8 cellular contexts compared by ENCODE assay signal in genomic region chr17:46770818-46771600, GRCh38. TPM values are rescaled to one million over a fixed set of nuclear protein-coding genes. Genes with fewer than 3 reads are reported as not detected.
A peak's percentile ranks its signal among the peaks of the same experiment; 100 is the strongest.
DNase-seq lines count a peak whose midpoint lies in the region; ATAC-seq, FAIRE-seq and TF ChIP-seq lines count a peak whose summit lies in the region.

No MANE protein-coding gene starts in this region.

- peak overlapping the region; percentile 74 for H2AFZ ChIP-seq in mammary epithelial cell (ENCODE audit: low read depth, low read length)

- no peak for DNase-seq in BJ (ENCODE audit: low read depth)
- DNase-seq in GM19239 (ENCODE audit: insufficient read length, low spot score): peak; percentile 46
- peak; percentile 39 for DNase-seq in OCI-M1 (lab: John Stamatoyannopoulos, UW)
- DNase-seq in mammary epithelial cell: no peak
- peak in 1 of 2 donors; percentile 83 for DNase-seq in left lung
- peak; percentile 41 to 42 for DNase-seq in stimulated activated naive CD8-positive, alpha-beta T cell treated with anti-CD3 and anti-CD28 coated beads, Interleukin-15, amount 100 ng/mL, for 72 hours
- no peak for DNase-seq in midbrain (lab: John Stamatoyannopoulos, UW)

- H3K79me2 ChIP-seq in mammary epithelial cell (ENCODE audit: insufficient read depth, low read length): no peaks in the 10 kb centered on the region

- peak overlapping the region; percentile 60 to 71 for H3K4me3 Mint-ChIP-seq in stimulated activated naive CD8-positive, alpha-beta T cell treated with anti-CD3 and anti-CD28 coated beads, Interleukin-15, amount 100 ng/mL, for 72 hours

- dilution Hi-C loops in mammary epithelial cell (cut with HindIII; ENCODE audit: low sequenced_read_pairs): no loop called here

- 25% methylated on average over 13 of the region's 79 CpGs for WGBS in mammary epithelial cell (ENCODE audit: low coverage, missing lambda C conversion rate)

- no peaks in the 10 kb centered on the region for H4K20me1 ChIP-seq in mammary epithelial cell (ENCODE audit: insufficient read depth, low read length)

- H3K36me3 ChIP-seq in BJ (ENCODE audit: control insufficient read depth, insufficient read depth, low read length) (peaks cover 2% of the 10 kb centered on the region; the same call in 1 of the 2 replicates), mammary epithelial cell (ENCODE audit: insufficient read depth, low read length) (no peaks in the 10 kb centered on the region), left lung (no peaks in the 10 kb centered on the region)

- BruUV-seq in mammary epithelial cell (replicated peaks; lab: Mats Ljungman, UMichigan): no TSS peak

- H3K27me3 ChIP-seq in BJ (ENCODE audit: control insufficient read depth, insufficient read depth, low read length) (no peaks in the 10 kb centered on the region), mammary epithelial cell (ENCODE audit: insufficient read depth, low read length) (no peaks in the 10 kb centered on the region), left lung (peaks cover 0 to 70% of the 10 kb centered on the region in 2 donors)

- no peak overlapping the region for H3K9ac ChIP-seq in mammary epithelial cell (ENCODE audit: insufficient read depth, low read length)

- H3K27ac ChIP-seq in mammary epithelial cell (ENCODE audit: insufficient read depth, low read depth, low read length) (no peak overlapping the region), left lung (peak overlapping the region; percentile 13 to 69)

- POLR2A ChIA-PET in BJ (lab: Charles Lee): no interaction called here

- H3K4me1 ChIP-seq in mammary epithelial cell (ENCODE audit: insufficient read depth, low read length): peaks cover 9% of the 10 kb centered on the region
- H3K4me1 ChIP-seq in left lung: peaks cover 0 to 28% of the 10 kb centered on the region in 2 donors

- in situ Hi-C loops in mammary epithelial cell (cut with MboI; ENCODE audit: low sequenced_read_pairs in 2 of 2): no loop called here

- H3K27ac Mint-ChIP-seq in stimulated activated naive CD8-positive, alpha-beta T cell treated with anti-CD3 and anti-CD28 coated beads, Interleukin-15, amount 100 ng/mL, for 72 hours: no peak overlapping the region

- peaks cover 28% of the 10 kb centered on the region for H3K4me1 Mint-ChIP-seq in stimulated activated naive CD8-positive, alpha-beta T cell treated with anti-CD3 and anti-CD28 coated beads, Interleukin-15, amount 100 ng/mL, for 72 hours

- H3K9me3 Mint-ChIP-seq in stimulated activated naive CD8-positive, alpha-beta T cell treated with anti-CD3 and anti-CD28 coated beads, Interleukin-15, amount 100 ng/mL, for 72 hours: no peaks in the 10 kb centered on the region

- peaks cover 68% of the 10 kb centered on the region for H3K27me3 Mint-ChIP-seq in stimulated activated naive CD8-positive, alpha-beta T cell treated with anti-CD3 and anti-CD28 coated beads, Interleukin-15, amount 100 ng/mL, for 72 hours

- no peaks in the 10 kb centered on the region for H3K9me3 ChIP-seq in mammary epithelial cell (replicated peaks; ENCODE audit: insufficient read depth, low read length)
- H3K9me3 ChIP-seq in left lung: no peaks in the 10 kb centered on the region

- FAIRE-seq in GM19239 (lab: Jason Lieb, UNC): no peak

- H3K4me3 ChIP-seq in BJ (ENCODE audit: low read depth, low read length) (peak overlapping the region; percentile 37), mammary epithelial cell (replicated peaks in 1 of 3; ENCODE audit: insufficient read depth in 1 of 3, low read depth in 2 of 3, low read length in 3 of 3) (peak overlapping the region in 2 of 3 experiments; percentile 41 to 60), left lung (peak overlapping the region; percentile 24 to 45)

- ATAC-seq in left lung: peak; percentile 70
- ATAC-seq in stimulated activated naive CD8-positive, alpha-beta T cell treated with anti-CD3 and anti-CD28 coated beads, Interleukin-15, amount 100 ng/mL, for 72 hours: peak; percentile 72
- no peak for ATAC-seq in HG02852 (IDR thresholded peaks at IDR 0.05; ENCODE audit: unreplicated experiment)

- H3K4me2 ChIP-seq in mammary epithelial cell (ENCODE audit: insufficient read depth, low read depth, low read length): peak overlapping the region; percentile 87

- intact Hi-C loops in mammary epithelial cell (cut with micrococcal nuclease): no loop called here
- intact Hi-C loops in left lung (cut with DNase I): no loop called here

- CTCF ChIA-PET in BJ (lab: Yijun Ruan, JAX): no interaction called here
- CTCF ChIA-PET in mammary epithelial cell (lab: Charles Lee; ENCODE audit: low non-redundant PET): no interaction called here

- peak; percentile 24; the same call in 1 of the 2 replicates for TF ChIP-seq CTCF in BJ (IDR thresholded peaks at IDR 0.05; ENCODE audit: insufficient read depth, low read depth, low read length)
- TF ChIP-seq CTCF in mammary epithelial cell (conservative IDR thresholded peaks at IDR 0.05 in 1 of 2, IDR thresholded peaks at IDR 0.05 in 1 of 2; ENCODE audit: extremely low read depth in 1 of 2, insufficient read depth in 1 of 2, low read depth in 1 of 2, low read length in 2 of 2): no peak
- TF ChIP-seq CTCF in left lung (IDR thresholded peaks at IDR 0.05): no peak

RNA-seq across cellular contexts. Expression of gene WNT3, which starts 47.5 kb away (rescaled TPM):
- polyA plus RNA-seq in BJ (2011; rRNA removed) (2.8 TPM in 2 replicates), mammary epithelial cell (1.5 TPM)
- 1.3 and 1.8 TPM in 2 replicates for polyA minus RNA-seq in BJ (2011; rRNA and poly(A)+ RNA removed)
- total RNA-seq in mammary epithelial cell (1 to 10 TPM; 2.1 to 2.2 TPM), left lung (1 to 10 TPM; 1.7 to 3.0 TPM)
- polyA minus RNA-seq in mammary epithelial cell: 0.57 TPM

Comparison
In these comparisons a context has a peak if more than half of its experiments do, and no peak if none do; other contexts are left out.
1. DNase-seq: peak in GM19239 (single experiment), OCI-M1 (single experiment) and stimulated activated naive CD8-positive, alpha-beta T cell treated with anti-CD3 and anti-CD28 coated beads, Interleukin-15, amount 100 ng/mL, for 72 hours (2 of 2); none in BJ (single experiment), mammary epithelial cell (single experiment) and midbrain (single experiment).
2. Peak in every context shown above with its lines, with median percentiles within 50 percentile points of each other: H3K4me3 ChIP-seq.